In genomic region chr4:180422989-180423766, GRCh38 we compare ENCODE assay signal across 23 cellular contexts.
"Had no signal": no experiment of that assay in that cellular context is flagged by ENCODE, and none has a peak within 500 bp of the region (broad histone marks: within the 10 kb centered on the region; RNA-seq: fewer than 3 reads in every experiment).

No MANE protein-coding gene starts in this region.

- H3K27ac Mint-ChIP-seq: activated CD8-positive, alpha-beta memory T cell treated with anti-CD3 and anti-CD28 coated beads, Interleukin-2, amount 10 ng/mL, durations not matched to agents 7 days and 5 days; activated naive CD4-positive, alpha-beta T cell treated with anti-CD3 and anti-CD28 coated beads, Interleukin-2, amount 50 U/mL, for 24 hours; activated T-cell treated with anti-CD3 and anti-CD28 coated beads, Interleukin-2, amount 50 U/mL, for 24 hours; activated T-helper 1 cell treated with anti-CD3 and anti-CD28 coated beads, Interleukin-12 subunit alpha, Interleukin-12 subunit beta, Interleukin-2, Interleukin-4 antibody, amounts not matched to agents 30 ng/mL and 10 ng/mL and 1 ng/mL, durations not matched to agents 14 hours and 24 hours and 36 hours; T-helper 17 cell; WTC11 had no signal

- H3K36me3 ChIP-seq: breast epithelium, Peyer's patch, SJCRH30 had no signal

- H3K9me3 ChIP-seq: breast epithelium, Peyer's patch, SJCRH30 had no signal

- ATAC-seq: activated CD8-positive, alpha-beta memory T cell treated with anti-CD3 and anti-CD28 coated beads, Interleukin-2, amount 10 ng/mL, durations not matched to agents 7 days and 5 days; T-helper 17 cell; WTC11 had no signal

- DNase-seq: activated CD4-positive, alpha-beta T cell treated with anti-CD3 and anti-CD28 coated beads for 48 hours; activated CD4-positive, alpha-beta T cell treated with anti-CD3 and anti-CD28 coated beads, Interleukin-2, amount 50 U/mL, for 48 hours; activated CD4-positive, CD25-positive, alpha-beta regulatory T cell treated with anti-CD3 and anti-CD28 coated beads, Interleukin-2, amount 50 U/mL, for 72 hours; activated CD8-positive, alpha-beta memory T cell treated with anti-CD3 and anti-CD28 coated beads, Interleukin-2, amount 10 ng/mL, durations not matched to agents 7 days and 5 days; activated effector memory CD4-positive, alpha-beta T cell treated with Interleukin-2 at 50 U/mL for 16 hours; activated naive CD4-positive, alpha-beta T cell; activated T-cell treated with anti-CD3 and anti-CD28 coated beads, Interleukin-2, amount 50 U/mL, for 24 hours; aorta; caudate nucleus; NCI-H1092; NCI-H1930; NCI-H345; NCI-H526 treated with DMSO at 0.1 percent for 48 hours; Peyer's patch; Right ventricle myocardium superior; SJCRH30; T-helper 17 cell; T-helper 9 cell had no signal

- H3K27me3 Mint-ChIP-seq: activated CD8-positive, alpha-beta memory T cell treated with anti-CD3 and anti-CD28 coated beads, Interleukin-2, amount 10 ng/mL, durations not matched to agents 7 days and 5 days; activated naive CD4-positive, alpha-beta T cell treated with anti-CD3 and anti-CD28 coated beads, Interleukin-2, amount 50 U/mL, for 24 hours; activated T-cell treated with anti-CD3 and anti-CD28 coated beads, Interleukin-2, amount 50 U/mL, for 24 hours; T-helper 17 cell had no signal

- H3K4me3 ChIP-seq: breast epithelium, coronary artery, Peyer's patch, SJCRH30 had no signal

- H3K9me3 Mint-ChIP-seq: activated naive CD4-positive, alpha-beta T cell treated with anti-CD3 and anti-CD28 coated beads, Interleukin-2, amount 50 U/mL, for 24 hours; activated T-cell treated with anti-CD3 and anti-CD28 coated beads, Interleukin-2, amount 50 U/mL, for 24 hours; activated T-helper 1 cell treated with anti-CD3 and anti-CD28 coated beads, Interleukin-12 subunit alpha, Interleukin-12 subunit beta, Interleukin-2, Interleukin-4 antibody, amounts not matched to agents 30 ng/mL and 10 ng/mL and 1 ng/mL, durations not matched to agents 14 hours and 24 hours and 36 hours; WTC11 had no signal

- H3K27me3 ChIP-seq: breast epithelium, Peyer's patch, SJCRH30 had no signal

- H3K4me1 Mint-ChIP-seq: activated CD8-positive, alpha-beta memory T cell treated with anti-CD3 and anti-CD28 coated beads, Interleukin-2, amount 10 ng/mL, durations not matched to agents 7 days and 5 days; activated naive CD4-positive, alpha-beta T cell treated with anti-CD3 and anti-CD28 coated beads, Interleukin-2, amount 50 U/mL, for 24 hours; T-helper 17 cell; WTC11 had no signal

- H3K4me1 ChIP-seq: breast epithelium, Peyer's patch, SJCRH30 had no signal

- H3K36me3 Mint-ChIP-seq: activated CD8-positive, alpha-beta memory T cell treated with anti-CD3 and anti-CD28 coated beads, Interleukin-2, amount 10 ng/mL, durations not matched to agents 7 days and 5 days; activated naive CD4-positive, alpha-beta T cell treated with anti-CD3 and anti-CD28 coated beads, Interleukin-2, amount 50 U/mL, for 24 hours; WTC11 had no signal

- H3K4me3 Mint-ChIP-seq: activated CD8-positive, alpha-beta memory T cell treated with anti-CD3 and anti-CD28 coated beads, Interleukin-2, amount 10 ng/mL, durations not matched to agents 7 days and 5 days; activated naive CD4-positive, alpha-beta T cell treated with anti-CD3 and anti-CD28 coated beads, Interleukin-2, amount 50 U/mL, for 24 hours; activated T-cell treated with anti-CD3 and anti-CD28 coated beads, Interleukin-2, amount 50 U/mL, for 24 hours; activated T-helper 1 cell treated with anti-CD3 and anti-CD28 coated beads, Interleukin-12 subunit alpha, Interleukin-12 subunit beta, Interleukin-2, Interleukin-4 antibody, amounts not matched to agents 30 ng/mL and 10 ng/mL and 1 ng/mL, durations not matched to agents 14 hours and 24 hours and 36 hours; T-helper 17 cell; WTC11 had no signal
